Comparison of ENCODE assay signal across 13 cellular contexts in genomic region chr17:45013021-45013997, GRCh38. TPM values are rescaled to one million over a fixed set of nuclear protein-coding genes. Genes with fewer than 3 reads are reported as not detected.
DNase-seq lines count a peak whose midpoint lies in the region; ATAC-seq and TF ChIP-seq lines count a peak whose summit lies in the region.
"Had no signal": no experiment of that assay in that cellular context is flagged by ENCODE, and none has a peak within 500 bp of the region (broad histone marks: within the 10 kb centered on the region; RNA-seq: fewer than 3 reads in every experiment).

No MANE protein-coding gene starts in this region.

- peak; percentile 21 for DNase-seq in LHCN-M2 (ENCODE audit: low read depth)
- DNase-seq in NCI-H510A treated with DMSO at 0.1 percent for 48 hours (lab: John Stamatoyannopoulos, UW) = peak; percentile 75
- peak; percentile 16 for DNase-seq in fibroblast of peridontal ligament (ENCODE audit: extremely low read depth)
- DNase-seq in pons (ENCODE audit: low spot score) = peak; percentile 16
- DNase-seq in stimulated activated CD4-positive, alpha-beta T cell treated with anti-CD3 and anti-CD28 coated beads, Interleukin-2, amount 100 ng/mL, for 24 hours = no peak
- DNase-seq in Peyer's patch = no peak
- DNase-seq in germinal center (ENCODE audit: low spot score) = no peak
- DNase-seq: activated CD4-positive, alpha-beta T cell treated with anti-CD3 and anti-CD28 coated beads, Interleukin-2, amount 50 U/mL, for 1 hour; CD4-positive, CD25-positive, alpha-beta regulatory T cell; stimulated activated CD4-positive, alpha-beta T cell treated with anti-CD3 and anti-CD28 coated beads, Interleukin-2, amount 100 ng/mL, for 48 hours had no signal

- peak overlapping the region in 1 of 4 donors; percentile 6 for H3K27ac ChIP-seq in Peyer's patch

- peaks cover 0 to 5% (median 0%) of the 10 kb centered on the region in 4 donors for H3K4me1 ChIP-seq in Peyer's patch

- H3K36me3 ChIP-seq in Peyer's patch = no peaks in the 10 kb centered on the region

- H3K27me3 ChIP-seq in Peyer's patch = no peaks in the 10 kb centered on the region

- no peak for ATAC-seq in GM18870 (IDR thresholded peaks at IDR 0.05; ENCODE audit: unreplicated experiment)
- ATAC-seq: GM12878 had no signal

- no peaks in the 10 kb centered on the region for H3K9me3 ChIP-seq in Peyer's patch

- no peak for TF ChIP-seq CTCF in Peyer's patch (IDR thresholded peaks at IDR 0.05)

- TF ChIP-seq POLR2A in Peyer's patch (IDR thresholded peaks at IDR 0.05) = no peak

- H3K4me3 ChIP-seq in Peyer's patch = no peak overlapping the region
- H3K4me3 ChIP-seq: GM12878 had no signal

RNA-seq across cellular contexts. Expression of gene DCAKD, which starts 38.1 kb away (rescaled TPM):
- total RNA-seq in LHCN-M2 (2014; rRNA removed) (72.7 and 87.9 TPM in 2 replicates), Peyer's patch (10 to 100 TPM; 12.6 to 78.4 (median 23.2) TPM)
- 37.9 TPM for polyA plus RNA-seq in LHCN-M2 (2012)

RNA-seq across cellular contexts. Expression of gene C1QL1, which starts 45.2 kb away (rescaled TPM):
- total RNA-seq in LHCN-M2 (2014; rRNA removed) (2.5 and 2.8 TPM in 2 replicates), Peyer's patch (1 to 10 TPM in 1 of 4 donors, under 1 TPM in 1, not detected in 2; 0.67 to 3.3 TPM)
- polyA plus RNA-seq in LHCN-M2 (2012) = 4.4 TPM
- total RNA-seq: CD4-positive, CD25-positive, alpha-beta regulatory T cell; GM12878; natural killer cell treated with Interleukin-12 subunit alpha and Interleukin-12 subunit beta and Interleukin-15 and Interleukin-18, amount 100 ng/mL, for 72 hours had no signal
- polyA plus RNA-seq: CD4-positive, CD25-positive, alpha-beta regulatory T cell; GM12878 had no signal

RNA-seq across cellular contexts. Expression of gene NMT1, which starts 47.8 kb away (rescaled TPM):
- total RNA-seq in LHCN-M2 (2014; rRNA removed) (80.8 and 89.8 TPM in 2 replicates), Peyer's patch (100 to 1,000 TPM in 1 of 4 donors, 10 to 100 TPM in 3; 60.9 to 111 (median 77.1) TPM)
- polyA plus RNA-seq in LHCN-M2 (2012) = 75.6 TPM

Comparison
In these comparisons a context has a peak if more than half of its experiments do, and no peak if none do; other contexts are left out.
1. DNase-seq: peak in LHCN-M2 (single experiment), NCI-H510A treated with DMSO at 0.1 percent for 48 hours (single experiment), fibroblast of peridontal ligament (single experiment) and pons (single experiment); none in stimulated activated CD4-positive, alpha-beta T cell treated with anti-CD3 and anti-CD28 coated beads, Interleukin-2, amount 100 ng/mL, for 24 hours (0 of 2), Peyer's patch (0 of 3) and germinal center (single experiment).